In genomic region chr2:75679556-75679955, GRCh38 we compare ENCODE assay signal across 31 cellular contexts.
"Had no signal": no experiment of that assay in that cellular context is flagged by ENCODE, and none has a peak within 500 bp of the region (broad histone marks: within the 10 kb centered on the region; RNA-seq: fewer than 3 reads in every experiment).

No MANE protein-coding gene starts in this region.

- FAIRE-seq: astrocyte, bronchial epithelial cell had no signal

- H3K9me3 ChIP-seq: esophagus squamous epithelium, gastroesophageal sphincter, heart right ventricle had no signal

- DNase-seq: activated CD4-positive, alpha-beta memory T cell treated with anti-CD3 and anti-CD28 coated beads for 36 hours; activated CD4-positive, alpha-beta T cell treated with anti-CD3 and anti-CD28 coated beads, Interleukin-2, amount 10 ng/mL, durations not matched to agents 24 days and 14 days; activated CD8-positive, alpha-beta memory T cell treated with anti-CD3 and anti-CD28 coated beads, Interleukin-2, amount 10 ng/mL, durations not matched to agents 7 days and 5 days; activated CD8-positive, alpha-beta memory T cell treated with anti-CD3 and anti-CD28 coated beads, Interleukin-2, amount 50 U/mL, for 4 hours; activated CD8-positive, alpha-beta T cell treated with anti-CD3 and anti-CD28 coated beads, Interleukin-2, amount 10 ng/mL, durations not matched to agents 7 days and 5 days; activated effector memory CD4-positive, alpha-beta T cell treated with Interleukin-2 at 50 U/mL for 16 hours; activated gamma-delta T cell treated with Interleukin-2 at 50 U/mL for 16 hours; activated naive CD4-positive, alpha-beta T cell treated with anti-CD3 and anti-CD28 coated beads, Interleukin-2, amount 50 U/mL, for 16 hours; activated naive CD4-positive, alpha-beta T cell treated with Interleukin-2 at 50 U/mL for 16 hours; activated T-cell treated with anti-CD3 and anti-CD28 coated beads, Interleukin-2, amount 50 U/mL, for 1 hour; amniotic stem cell; anterior cingulate cortex; brain microvascular endothelial cell; effector CD4-positive, alpha-beta T cell; effector memory CD8-positive, alpha-beta T cell; esophagus squamous epithelium; foreskin melanocyte; heart right ventricle; T-cell; T-helper 2 cell had no signal

- H3K4me1 ChIP-seq: esophagus squamous epithelium had no signal

- H3K27ac ChIP-seq: brain microvascular endothelial cell, coronary artery, epithelial cell of prostate, esophagus squamous epithelium, gastroesophageal sphincter, heart right ventricle, hepatocyte had no signal

- H2AFZ ChIP-seq: hepatocyte had no signal

- H3K79me2 ChIP-seq: hepatocyte had no signal

- H3K27me3 ChIP-seq: brain microvascular endothelial cell, esophagus squamous epithelium, gastroesophageal sphincter, heart right ventricle, hepatocyte had no signal

- H3K27me3 Mint-ChIP-seq: activated CD4-positive, alpha-beta memory T cell treated with anti-CD3 and anti-CD28 coated beads for 36 hours; activated CD4-positive, alpha-beta T cell treated with anti-CD3 and anti-CD28 coated beads, Interleukin-2, amount 10 ng/mL, durations not matched to agents 24 days and 14 days; activated CD8-positive, alpha-beta memory T cell treated with anti-CD3 and anti-CD28 coated beads, Interleukin-2, amount 10 ng/mL, durations not matched to agents 7 days and 5 days; activated naive CD8-positive, alpha-beta T cell; activated T-helper 17 cell treated with anti-CD3 and anti-CD28 coated beads, Interleukin-2, amount 50 U/mL, for 72 hours; central memory CD8-positive, alpha-beta T cell; dendritic cell treated with granulocyte-macrophage colony-stimulating factor and Interleukin-4, amounts not matched to agents 40 ng/mL and 50 ng/mL, for 4 days; effector memory CD8-positive, alpha-beta T cell; T-cell had no signal

- H3K9me3 Mint-ChIP-seq: activated CD4-positive, alpha-beta memory T cell treated with anti-CD3 and anti-CD28 coated beads for 36 hours; activated CD4-positive, alpha-beta T cell treated with anti-CD3 and anti-CD28 coated beads, Interleukin-2, amount 10 ng/mL, durations not matched to agents 24 days and 14 days; activated T-helper 17 cell treated with anti-CD3 and anti-CD28 coated beads, Interleukin-2, amount 50 U/mL, for 72 hours; central memory CD8-positive, alpha-beta T cell; dendritic cell treated with granulocyte-macrophage colony-stimulating factor and Interleukin-4, amounts not matched to agents 40 ng/mL and 50 ng/mL, for 4 days; effector memory CD8-positive, alpha-beta T cell; T-cell had no signal

- H3K4me3 Mint-ChIP-seq: activated CD4-positive, alpha-beta memory T cell treated with anti-CD3 and anti-CD28 coated beads for 36 hours; activated CD4-positive, alpha-beta T cell treated with anti-CD3 and anti-CD28 coated beads, Interleukin-2, amount 10 ng/mL, durations not matched to agents 24 days and 14 days; activated CD8-positive, alpha-beta memory T cell treated with anti-CD3 and anti-CD28 coated beads, Interleukin-2, amount 10 ng/mL, durations not matched to agents 7 days and 5 days; activated CD8-positive, alpha-beta T cell treated with anti-CD3 and anti-CD28 coated beads, Interleukin-2, amount 10 ng/mL, durations not matched to agents 7 days and 5 days; activated naive CD8-positive, alpha-beta T cell; activated T-helper 17 cell treated with anti-CD3 and anti-CD28 coated beads, Interleukin-2, amount 50 U/mL, for 72 hours; central memory CD8-positive, alpha-beta T cell; dendritic cell treated with granulocyte-macrophage colony-stimulating factor and Interleukin-4, amounts not matched to agents 40 ng/mL and 50 ng/mL, for 4 days; effector memory CD8-positive, alpha-beta T cell; T-cell had no signal

- ATAC-seq: activated CD4-positive, CD25-positive, alpha-beta regulatory T cell treated with anti-CD3 and anti-CD28 coated beads, Interleukin-2, amount 50 U/mL, for 24 hours; activated CD8-positive, alpha-beta memory T cell treated with anti-CD3 and anti-CD28 coated beads, Interleukin-2, amount 10 ng/mL, durations not matched to agents 7 days and 5 days; activated CD8-positive, alpha-beta T cell treated with anti-CD3 and anti-CD28 coated beads, Interleukin-2, amount 10 ng/mL, durations not matched to agents 7 days and 5 days; activated T-helper 17 cell treated with anti-CD3 and anti-CD28 coated beads, Interleukin-2, amount 50 U/mL, for 72 hours; effector memory CD8-positive, alpha-beta T cell; gastroesophageal sphincter; heart right ventricle; T-cell had no signal

- H3K4me2 ChIP-seq: hepatocyte had no signal

- H3K27ac Mint-ChIP-seq: activated CD4-positive, alpha-beta memory T cell treated with anti-CD3 and anti-CD28 coated beads for 36 hours; activated CD4-positive, alpha-beta T cell treated with anti-CD3 and anti-CD28 coated beads, Interleukin-2, amount 10 ng/mL, durations not matched to agents 24 days and 14 days; activated CD8-positive, alpha-beta memory T cell treated with anti-CD3 and anti-CD28 coated beads, Interleukin-2, amount 10 ng/mL, durations not matched to agents 7 days and 5 days; activated CD8-positive, alpha-beta T cell treated with anti-CD3 and anti-CD28 coated beads, Interleukin-2, amount 10 ng/mL, durations not matched to agents 7 days and 5 days; dendritic cell treated with granulocyte-macrophage colony-stimulating factor and Interleukin-4, amounts not matched to agents 40 ng/mL and 50 ng/mL, for 4 days; T-cell had no signal

- H3K4me3 ChIP-seq: coronary artery, esophagus squamous epithelium, gastroesophageal sphincter, heart right ventricle, hepatocyte had no signal
